ENCODE assay signal across 8 cellular contexts in the genomic region with DNA sequence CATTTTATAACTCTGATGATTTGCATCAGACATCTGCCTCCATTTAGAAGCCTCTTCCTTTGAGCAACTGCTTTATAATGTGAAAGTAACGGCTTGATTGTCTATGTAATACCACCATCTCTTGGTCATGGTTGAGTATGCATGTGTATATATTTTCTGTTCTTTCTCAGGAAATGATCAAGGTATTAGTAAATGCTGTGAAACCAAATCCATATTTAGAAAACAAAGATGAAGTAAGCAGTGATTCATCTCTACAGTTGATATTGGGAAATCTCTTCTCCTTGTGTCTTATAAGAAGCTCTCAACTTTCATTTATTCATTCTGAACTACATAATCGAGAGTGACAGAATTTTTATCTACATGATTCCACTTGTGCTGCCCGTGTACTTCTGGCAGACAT.
DNase-seq lines count a peak whose midpoint lies in the region; ATAC-seq and TF ChIP-seq lines count a peak whose summit lies in the region.

No MANE protein-coding gene starts in this region.

- no peak overlapping the region for H2AFZ ChIP-seq in PC-9

- TF ChIP-seq CTCF in PC-9 (conservative IDR thresholded peaks at IDR 0.05) = peak; percentile 61
- TF ChIP-seq CTCF in gastroesophageal sphincter (IDR thresholded peaks at IDR 0.05) = peak in 3 of 4 experiments; percentile 36 to 57 (median 53)

- BruUV-seq in PC-9 (replicated peaks; lab: Mats Ljungman, UMichigan) = no TSS peak

- H3K4me3 Mint-ChIP-seq in stimulated activated effector memory CD8-positive, alpha-beta T cell treated with anti-CD3 and anti-CD28 coated beads, Interleukin-12 subunit alpha, Interleukin-12 subunit beta, amount 100 ng/mL, for 72 hours = no peak overlapping the region

- H3K9me3 Mint-ChIP-seq in stimulated activated effector memory CD8-positive, alpha-beta T cell treated with anti-CD3 and anti-CD28 coated beads, Interleukin-12 subunit alpha, Interleukin-12 subunit beta, amount 100 ng/mL, for 72 hours = peaks cover 5% of the 10 kb centered on the region

- no peaks in the 10 kb centered on the region for H4K20me1 ChIP-seq in PC-9 (ENCODE audit: insufficient read depth)

- intact Hi-C loops in PC-9 (cut with micrococcal nuclease; ENCODE audit: unreplicated experiment) = loop anchor here (1.0 kb wide), 1 partner anchor 245 kb away; no protein-coding TSS in a partner anchor

- peak; percentile 91 for ATAC-seq in GM19035 (IDR thresholded peaks at IDR 0.05; ENCODE audit: unreplicated experiment)
- peak; percentile 75 for ATAC-seq in HG03280 (IDR thresholded peaks at IDR 0.05; ENCODE audit: unreplicated experiment)
- peak; percentile 76 for ATAC-seq in gastroesophageal sphincter
- ATAC-seq in stimulated activated effector memory CD8-positive, alpha-beta T cell treated with anti-CD3 and anti-CD28 coated beads, Interleukin-12 subunit alpha, Interleukin-12 subunit beta, amount 100 ng/mL, for 72 hours = no peak

- peak; percentile 56 for DNase-seq in AG20443 (ENCODE audit: low spot score)
- DNase-seq in PC-9 = peak in 1 of 2 experiments; percentile 49
- DNase-seq in stromal cell of bone marrow (ENCODE audit: low read depth) = peak; percentile 77
- no peak for DNase-seq in NCI-H2029 treated with DMSO at 0.1 percent for 48 hours (lab: John Stamatoyannopoulos, UW)
- DNase-seq in stimulated activated effector memory CD8-positive, alpha-beta T cell treated with anti-CD3 and anti-CD28 coated beads, Interleukin-12 subunit alpha, Interleukin-12 subunit beta, amount 100 ng/mL, for 72 hours (ENCODE audit: low spot score in 2 of 2) = no peak

- H3K36me3 ChIP-seq in PC-9 (ENCODE audit: low read depth) = no peaks in the 10 kb centered on the region
- H3K36me3 ChIP-seq in gastroesophageal sphincter = no peaks in the 10 kb centered on the region

- H3K27me3 ChIP-seq in PC-9 (ENCODE audit: insufficient read depth, low read depth) (no peaks in the 10 kb centered on the region), gastroesophageal sphincter (no peaks in the 10 kb centered on the region)

- POLR2A ChIA-PET in PC-9 (lab: Charles Lee; ENCODE audit: unreplicated experiment) = no interaction called here

- no peaks in the 10 kb centered on the region for H3K4me1 ChIP-seq in PC-9 (replicated peaks; ENCODE audit: insufficient read depth)
- H3K4me1 ChIP-seq in gastroesophageal sphincter = peaks cover 0 to 19% (median 2%) of the 10 kb centered on the region in 3 donors

- TF ChIP-seq POLR2A in gastroesophageal sphincter (IDR thresholded peaks at IDR 0.05) = no peak

- H3K9me3 ChIP-seq in PC-9 (ENCODE audit: insufficient read depth, low read depth) = no peaks in the 10 kb centered on the region
- no peaks in the 10 kb centered on the region for H3K9me3 ChIP-seq in gastroesophageal sphincter

- no peaks in the 10 kb centered on the region for H3F3A ChIP-seq in PC-9 (ENCODE audit: insufficient read depth, low read depth)

- H3K79me2 ChIP-seq in PC-9 (ENCODE audit: low read depth) = no peaks in the 10 kb centered on the region

- H3K9me2 ChIP-seq in PC-9 (ENCODE audit: insufficient read depth) = no peaks in the 10 kb centered on the region

- H3K4me1 Mint-ChIP-seq in stimulated activated effector memory CD8-positive, alpha-beta T cell treated with anti-CD3 and anti-CD28 coated beads, Interleukin-12 subunit alpha, Interleukin-12 subunit beta, amount 100 ng/mL, for 72 hours = no peaks in the 10 kb centered on the region

- TF ChIP-seq EP300 in gastroesophageal sphincter (IDR thresholded peaks at IDR 0.05) = no peak

- H3K4me2 ChIP-seq in PC-9 = no peak overlapping the region

- CTCF ChIA-PET in PC-9 (lab: Charles Lee) = interaction anchor here (0.6 to 1.4 kb wide), 2 partner anchors 37 to 245 kb away, joined by 5 to 8 read pairs; no protein-coding TSS in a partner anchor

- H3K27ac ChIP-seq in PC-9 = no peak overlapping the region
- peak overlapping the region in 1 of 4 donors; percentile 6 for H3K27ac ChIP-seq in gastroesophageal sphincter

- no peak overlapping the region for H3K27ac Mint-ChIP-seq in stimulated activated effector memory CD8-positive, alpha-beta T cell treated with anti-CD3 and anti-CD28 coated beads, Interleukin-12 subunit alpha, Interleukin-12 subunit beta, amount 100 ng/mL, for 72 hours

- WGBS in gastroesophageal sphincter (ENCODE audit: low coverage in 1 of 2), 2 donors = 5 to 14% methylated on average over 3 of the region's 3 CpGs

- H3K4me3 ChIP-seq in PC-9 = no peak overlapping the region
- no peak overlapping the region for H3K4me3 ChIP-seq in gastroesophageal sphincter

- no peaks in the 10 kb centered on the region for H3K36me3 Mint-ChIP-seq in stimulated activated effector memory CD8-positive, alpha-beta T cell treated with anti-CD3 and anti-CD28 coated beads, Interleukin-12 subunit alpha, Interleukin-12 subunit beta, amount 100 ng/mL, for 72 hours

Comparison
In these comparisons a context has a peak if more than half of its experiments do, and no peak if none do; other contexts are left out.
1. DNase-seq: peak in AG20443 (single experiment) and stromal cell of bone marrow (single experiment); none in NCI-H2029 treated with DMSO at 0.1 percent for 48 hours (single experiment) and stimulated activated effector memory CD8-positive, alpha-beta T cell treated with anti-CD3 and anti-CD28 coated beads, Interleukin-12 subunit alpha, Interleukin-12 subunit beta, amount 100 ng/mL, for 72 hours (0 of 2).